23 cellular contexts compared by ENCODE assay signal in the genomic region with DNA sequence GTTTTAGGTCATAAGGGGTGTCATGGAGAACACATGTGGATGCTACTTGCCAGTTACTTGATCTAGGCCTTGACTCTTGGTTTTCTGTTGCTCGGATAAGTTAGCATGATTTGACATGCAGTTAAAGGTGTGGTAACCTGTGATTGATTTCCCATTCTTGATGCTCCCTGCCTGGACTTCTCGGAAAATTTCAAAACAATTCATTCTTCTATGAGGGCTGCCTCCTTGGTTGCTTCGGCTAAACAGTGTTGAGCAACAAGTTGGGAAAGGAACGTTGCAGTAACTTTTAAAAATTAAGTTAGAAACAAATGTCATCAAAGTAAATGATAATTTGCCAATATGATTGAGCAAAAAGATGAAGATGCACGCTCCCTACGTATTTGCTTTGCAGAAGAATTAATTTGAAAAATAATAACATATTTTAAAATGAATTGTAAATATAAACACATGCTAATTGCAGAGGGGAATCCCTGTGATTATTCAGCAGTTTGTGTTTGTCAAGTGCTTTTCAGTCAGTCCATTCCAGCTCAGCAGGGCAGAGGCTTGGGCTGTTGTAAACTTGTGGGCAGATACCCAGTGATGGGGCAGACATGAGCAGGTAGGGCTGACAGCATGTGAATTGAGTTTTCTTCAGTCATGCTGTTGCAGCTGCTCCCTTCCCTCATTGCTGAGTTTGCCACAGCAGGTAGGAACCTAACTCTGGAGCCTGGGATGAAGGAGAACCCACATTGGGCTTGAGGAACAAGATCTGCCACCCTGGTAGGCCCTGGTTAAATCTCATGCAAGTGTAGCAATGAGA.
DNase-seq lines count a peak whose midpoint lies in the region; ATAC-seq and TF ChIP-seq lines count a peak whose summit lies in the region.
"Had no signal": no experiment of that assay in that cellular context is flagged by ENCODE, and none has a peak within 500 bp of the region (broad histone marks: within the 10 kb centered on the region; RNA-seq: fewer than 3 reads in every experiment).

No MANE protein-coding gene starts in this region.

- TF ChIP-seq CTCF in WTC11 (IDR thresholded peaks at IDR 0.05) = no peak
- no peak for TF ChIP-seq CTCF in esophagus muscularis mucosa (IDR thresholded peaks at IDR 0.05)
- no peak for TF ChIP-seq CTCF in ascending aorta (IDR thresholded peaks at IDR 0.05)

- CTCF ChIA-PET in WTC11 (lab: Charles Lee) = no interaction called here

- POLR2A ChIA-PET in WTC11 (lab: Charles Lee) = no interaction called here

- TF ChIP-seq POLR2A in esophagus muscularis mucosa (IDR thresholded peaks at IDR 0.05; ENCODE audit: low read depth) = no peak

- H3K4me1 Mint-ChIP-seq in WTC11 = peaks cover 8% of the 10 kb centered on the region
- H3K4me1 Mint-ChIP-seq: activated naive CD4-positive, alpha-beta T cell treated with anti-CD3 and anti-CD28 coated beads, Interleukin-2, amount 50 U/mL, for 24 hours had no signal

- H3K9ac ChIP-seq in trophoblast cell (ENCODE audit: low read length) = no peak overlapping the region

- H3K27ac ChIP-seq in ACC112 (ENCODE audit: low read depth, low read length) (peak overlapping the region; percentile 91), esophagus muscularis mucosa (replicated peaks in 1 of 4) (peak overlapping the region in 3 of 4 donors; percentile 39 to 53 (median 41)), trophoblast cell (ENCODE audit: low read depth, low read length) (no peak overlapping the region), ascending aorta (peak overlapping the region in 1 of 2 donors; percentile 39)
- H3K27ac ChIP-seq: transverse colon had no signal

- H2AFZ ChIP-seq in ACC112 (ENCODE audit: low read length, unreplicated experiment) (peak overlapping the region; percentile 20), trophoblast cell (ENCODE audit: insufficient read depth, low read length, poor library complexity) (no peak overlapping the region)

- TF ChIP-seq EP300 in esophagus muscularis mucosa (IDR thresholded peaks at IDR 0.05) = no peak

- H3K9me3 ChIP-seq in esophagus muscularis mucosa = peaks cover 0 to 10% (median 0%) of the 10 kb centered on the region in 4 donors
- no peaks in the 10 kb centered on the region for H3K9me3 ChIP-seq in trophoblast cell (ENCODE audit: insufficient read depth, low read depth, low read length)
- peaks cover 0 to 10% of the 10 kb centered on the region in 2 donors for H3K9me3 ChIP-seq in ascending aorta
- H3K9me3 ChIP-seq: BE2C had no signal

- no peaks in the 10 kb centered on the region for H3K27me3 ChIP-seq in ACC112 (ENCODE audit: insufficient read depth, low read length)
- no peaks in the 10 kb centered on the region for H3K27me3 ChIP-seq in esophagus muscularis mucosa
- no peaks in the 10 kb centered on the region for H3K27me3 ChIP-seq in trophoblast cell (ENCODE audit: insufficient read depth, low read length)
- no peaks in the 10 kb centered on the region for H3K27me3 ChIP-seq in ascending aorta
- H3K27me3 ChIP-seq: BE2C, transverse colon had no signal

- no peaks in the 10 kb centered on the region for H3K79me1 ChIP-seq in trophoblast cell (ENCODE audit: low read length)

- DNase-seq in WTC11 (ENCODE audit: low spot score) = no peak
- DNase-seq in esophagus muscularis mucosa (ENCODE audit: extremely low spot score) = no peak
- DNase-seq in trophoblast cell = peak; percentile 16 to 71
- DNase-seq in ascending aorta (ENCODE audit: low spot score in 2 of 2) = no peak
- no peak for DNase-seq in nucleus accumbens (lab: John Stamatoyannopoulos, UW)
- no peak for DNase-seq in T-helper 2 cell
- DNase-seq: 8988T; activated CD4-positive, alpha-beta T cell treated with anti-CD3 and anti-CD28 coated beads for 4 hours; BE2C; DMS79; effector memory CD8-positive, alpha-beta T cell; foreskin melanocyte; hippocampal formation; NCI-H187 treated with DMSO at 0.1 percent for 48 hours; stimulated activated CD4-positive, alpha-beta T cell treated with anti-CD3 and anti-CD28 coated beads, Interleukin-4, amount 100 ng/mL, for 4 hours; transverse colon had no signal

- H2BK12ac ChIP-seq in trophoblast cell (ENCODE audit: low read length) = no peak overlapping the region

- no peak overlapping the region for H4K91ac ChIP-seq in trophoblast cell (ENCODE audit: low read depth, low read length)

- H3K18ac ChIP-seq in trophoblast cell (ENCODE audit: low read length) = no peak overlapping the region

- peaks cover 16% of the 10 kb centered on the region for H3K9me3 Mint-ChIP-seq in WTC11
- H3K9me3 Mint-ChIP-seq: activated naive CD4-positive, alpha-beta T cell treated with anti-CD3 and anti-CD28 coated beads, Interleukin-2, amount 50 U/mL, for 24 hours; effector memory CD8-positive, alpha-beta T cell; stimulated activated naive CD8-positive, alpha-beta T cell treated with anti-CD3 and anti-CD28 coated beads, Interleukin-15, Interleukin-2, amounts not matched to agents 100 ng/mL and 50 ng/mL, for 24 hours had no signal

- no peak overlapping the region for H3K4me2 ChIP-seq in trophoblast cell (ENCODE audit: low read length)

- H3K4me1 ChIP-seq in ACC112 (ENCODE audit: control insufficient read depth, insufficient read depth, low read length, unreplicated experiment) = peaks cover 46% of the 10 kb centered on the region
- H3K4me1 ChIP-seq in esophagus muscularis mucosa = no peaks in the 10 kb centered on the region
- no peaks in the 10 kb centered on the region for H3K4me1 ChIP-seq in trophoblast cell (ENCODE audit: control insufficient read depth in 1 of 2, insufficient read depth in 2 of 2, low read length in 2 of 2)
- no peaks in the 10 kb centered on the region for H3K4me1 ChIP-seq in ascending aorta
- H3K4me1 ChIP-seq: BE2C, transverse colon had no signal

- H3K79me2 ChIP-seq in ACC112 (ENCODE audit: control insufficient read depth, insufficient read depth, low read length, unreplicated experiment) = no peaks in the 10 kb centered on the region
- H3K79me2 ChIP-seq in trophoblast cell (ENCODE audit: control insufficient read depth, insufficient read depth, low read length, poor library complexity) = no peaks in the 10 kb centered on the region

- H2BK5ac ChIP-seq in trophoblast cell (ENCODE audit: low read depth, low read length, poor library complexity) = no peak overlapping the region

- no peak overlapping the region for H3K4ac ChIP-seq in trophoblast cell (ENCODE audit: low read depth, low read length)

- H3K4me3 ChIP-seq in ACC112 (ENCODE audit: low read depth, low read length) (no peak overlapping the region), esophagus muscularis mucosa (no peak overlapping the region), trophoblast cell (ENCODE audit: low read depth, low read length) (no peak overlapping the region), ascending aorta (no peak overlapping the region)
- H3K4me3 ChIP-seq: GM12878, lung, transverse colon had no signal

- ATAC-seq in WTC11 = peak; percentile 61
- ATAC-seq in GM21717 (IDR thresholded peaks at IDR 0.05; ENCODE audit: unreplicated experiment) = no peak
- ATAC-seq: effector memory CD8-positive, alpha-beta T cell; GM12878; Right ventricle myocardium inferior had no signal

- H2AK5ac ChIP-seq in trophoblast cell (ENCODE audit: low read length) = no peak overlapping the region

- WGBS in esophagus muscularis mucosa = 69% methylated on average over 6 of the region's 6 CpGs
- WGBS in trophoblast cell (ENCODE audit: extremely low coverage, insufficient coverage, insufficient read length) = no CpG with 5 or more reads among the region's 6 CpGs

- no peak overlapping the region; the same call in 1 of the 2 replicates for H3K27ac Mint-ChIP-seq in WTC11
- H3K27ac Mint-ChIP-seq: activated naive CD4-positive, alpha-beta T cell treated with anti-CD3 and anti-CD28 coated beads, Interleukin-2, amount 50 U/mL, for 24 hours; effector memory CD8-positive, alpha-beta T cell; stimulated activated naive CD8-positive, alpha-beta T cell treated with anti-CD3 and anti-CD28 coated beads, Interleukin-15, Interleukin-2, amounts not matched to agents 100 ng/mL and 50 ng/mL, for 24 hours had no signal

- H2BK120ac ChIP-seq in trophoblast cell (ENCODE audit: insufficient read depth, low read length, poor library complexity) = no peak overlapping the region

- no peak overlapping the region for H4K12ac ChIP-seq in trophoblast cell (ENCODE audit: low read depth, low read length)

- intact Hi-C loops in esophagus muscularis mucosa (cut with DNase I) (no loop called here), ascending aorta (cut with DNase I) (no loop called here)

- H3K36me3 Mint-ChIP-seq in WTC11 = no peaks in the 10 kb centered on the region
- H3K36me3 Mint-ChIP-seq: activated naive CD4-positive, alpha-beta T cell treated with anti-CD3 and anti-CD28 coated beads, Interleukin-2, amount 50 U/mL, for 24 hours had no signal

- H3K36me3 ChIP-seq in ACC112 (ENCODE audit: insufficient read depth, low read length) (no peaks in the 10 kb centered on the region), esophagus muscularis mucosa (no peaks in the 10 kb centered on the region), trophoblast cell (ENCODE audit: control insufficient read depth in 1 of 2, insufficient read depth in 2 of 2, low read length in 2 of 2) (no peaks in the 10 kb centered on the region), ascending aorta (no peaks in the 10 kb centered on the region)
- H3K36me3 ChIP-seq: BE2C, transverse colon had no signal

- H3K23ac ChIP-seq in trophoblast cell (ENCODE audit: low read length) = no peak overlapping the region

- no peak overlapping the region for H3K4me3 Mint-ChIP-seq in WTC11
- H3K4me3 Mint-ChIP-seq: activated naive CD4-positive, alpha-beta T cell treated with anti-CD3 and anti-CD28 coated beads, Interleukin-2, amount 50 U/mL, for 24 hours; effector memory CD8-positive, alpha-beta T cell; stimulated activated naive CD8-positive, alpha-beta T cell treated with anti-CD3 and anti-CD28 coated beads, Interleukin-15, Interleukin-2, amounts not matched to agents 100 ng/mL and 50 ng/mL, for 24 hours had no signal

- no peaks in the 10 kb centered on the region for H3K27me3 Mint-ChIP-seq in WTC11 (ENCODE audit: low read depth)
- H3K27me3 Mint-ChIP-seq: activated naive CD4-positive, alpha-beta T cell treated with anti-CD3 and anti-CD28 coated beads, Interleukin-2, amount 50 U/mL, for 24 hours; effector memory CD8-positive, alpha-beta T cell had no signal

- no peak overlapping the region for H3K14ac ChIP-seq in trophoblast cell (ENCODE audit: low read length)

- no peak overlapping the region for H4K8ac ChIP-seq in trophoblast cell (ENCODE audit: low read depth, low read length)

TF ChIP-seq in WTC11, 78 proteins besides CTCF, POLR2A, EP300 and RAD21 (continues in another document):
- TF ChIP-seq HMGA2 (CRISPR knock-in tag; IDR thresholded peaks at IDR 0.05) (no peak), SP1 (CRISPR knock-in tag; conservative IDR thresholded peaks at IDR 0.05) (no peak), NFYB (CRISPR knock-in tag; conservative IDR thresholded peaks at IDR 0.05; ENCODE audit: low read depth) (no peak)

Comparison
In these comparisons a context has a peak if more than half of its experiments do, and no peak if none do; other contexts are left out.
1. DNase-seq: peak in trophoblast cell (2 of 2); none in WTC11 (single experiment), esophagus muscularis mucosa (single experiment), ascending aorta (0 of 2), nucleus accumbens (0 of 56) and T-helper 2 cell (0 of 5).